Comparison of ENCODE assay signal across 9 cellular contexts in the genomic region with DNA sequence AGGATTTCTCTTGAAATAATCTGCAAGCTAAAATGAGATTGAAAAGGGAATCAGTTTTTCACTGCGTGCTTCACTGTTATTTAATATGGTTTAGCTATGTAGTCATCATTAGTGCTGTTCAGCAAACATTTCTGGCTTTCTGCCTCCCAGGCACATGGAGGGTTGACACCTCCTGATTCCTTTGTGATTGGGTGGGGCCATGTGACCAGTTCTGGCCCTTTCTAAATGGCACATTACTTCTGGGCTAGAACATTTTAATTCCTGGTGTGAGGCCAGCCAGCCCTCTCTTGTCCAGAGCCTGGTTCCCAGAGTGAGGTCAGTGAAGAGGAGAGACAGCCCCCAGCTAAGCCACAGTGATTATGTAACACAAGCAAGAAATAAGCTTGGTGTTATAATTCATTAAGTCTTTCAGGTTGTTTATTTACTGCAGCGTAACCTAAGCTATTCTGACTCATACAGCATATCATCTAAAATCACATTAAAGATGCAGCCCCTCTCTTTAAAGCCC. TPM values are rescaled to one million over a fixed set of nuclear protein-coding genes. Genes with fewer than 3 reads are reported as not detected.
DNase-seq lines count a peak whose midpoint lies in the region; ATAC-seq lines count a peak whose summit lies in the region.
"Had no signal": no experiment of that assay in that cellular context is flagged by ENCODE, and none has a peak within 500 bp of the region (broad histone marks: within the 10 kb centered on the region; RNA-seq: fewer than 3 reads in every experiment).

No MANE protein-coding gene starts in this region.

- POLR2A ChIA-PET in activated CD8-positive, alpha-beta T cell treated with anti-CD3 and anti-CD28 coated beads, Interleukin-2, amount 10 ng/mL, durations not matched to agents 7 days and 5 days (lab: Charles Lee), result interaction anchor here (0.8 to 1.0 kb wide), 2 partner anchors 63 to 622 kb away, joined by 4 read pairs; no protein-coding TSS in a partner anchor

- CTCF ChIA-PET in activated CD8-positive, alpha-beta T cell treated with anti-CD3 and anti-CD28 coated beads, Interleukin-2, amount 10 ng/mL, durations not matched to agents 7 days and 5 days (lab: Charles Lee), result interaction anchor here (0.6 to 0.9 kb wide), 2 partner anchors 14 to 29 kb away, joined by 3 read pairs; no protein-coding TSS in a partner anchor

- ATAC-seq in activated CD8-positive, alpha-beta T cell treated with anti-CD3 and anti-CD28 coated beads, Interleukin-2, amount 10 ng/mL, durations not matched to agents 7 days and 5 days, result no peak
- ATAC-seq in GM19397 (IDR thresholded peaks at IDR 0.05; ENCODE audit: unreplicated experiment), result no peak

- H3K4me1 Mint-ChIP-seq in activated CD8-positive, alpha-beta T cell treated with anti-CD3 and anti-CD28 coated beads, Interleukin-2, amount 10 ng/mL, durations not matched to agents 7 days and 5 days (ENCODE audit: low read depth), result no peaks in the 10 kb centered on the region
- H3K4me1 Mint-ChIP-seq: activated naive CD4-positive, alpha-beta T cell treated with anti-CD3 and anti-CD28 coated beads, Interleukin-2, amount 50 U/mL, for 24 hours had no signal

- no peak overlapping the region for H3K27ac Mint-ChIP-seq in activated CD8-positive, alpha-beta T cell treated with anti-CD3 and anti-CD28 coated beads, Interleukin-2, amount 10 ng/mL, durations not matched to agents 7 days and 5 days
- H3K27ac Mint-ChIP-seq: activated naive CD4-positive, alpha-beta T cell treated with anti-CD3 and anti-CD28 coated beads, Interleukin-2, amount 50 U/mL, for 24 hours had no signal

- no peaks in the 10 kb centered on the region for H3K36me3 Mint-ChIP-seq in activated CD8-positive, alpha-beta T cell treated with anti-CD3 and anti-CD28 coated beads, Interleukin-2, amount 10 ng/mL, durations not matched to agents 7 days and 5 days (ENCODE audit: low read depth)
- H3K36me3 Mint-ChIP-seq: activated naive CD4-positive, alpha-beta T cell treated with anti-CD3 and anti-CD28 coated beads, Interleukin-2, amount 50 U/mL, for 24 hours had no signal

- no peaks in the 10 kb centered on the region for H3K9me3 Mint-ChIP-seq in activated CD8-positive, alpha-beta T cell treated with anti-CD3 and anti-CD28 coated beads, Interleukin-2, amount 10 ng/mL, durations not matched to agents 7 days and 5 days (ENCODE audit: insufficient read depth)
- H3K9me3 Mint-ChIP-seq: activated naive CD4-positive, alpha-beta T cell treated with anti-CD3 and anti-CD28 coated beads, Interleukin-2, amount 50 U/mL, for 24 hours had no signal

- intact Hi-C loops in head of caudate nucleus (cut with DNase I), result no loop called here

- H3K4me3 Mint-ChIP-seq in activated CD8-positive, alpha-beta T cell treated with anti-CD3 and anti-CD28 coated beads, Interleukin-2, amount 10 ng/mL, durations not matched to agents 7 days and 5 days, result no peak overlapping the region
- H3K4me3 Mint-ChIP-seq: activated naive CD4-positive, alpha-beta T cell treated with anti-CD3 and anti-CD28 coated beads, Interleukin-2, amount 50 U/mL, for 24 hours had no signal

- DNase-seq in G401 (ENCODE audit: low spot score), result peak; percentile 67
- DNase-seq in SW480 (ENCODE audit: low spot score), result peak; percentile 47
- peak in 37 of 42 donors; percentile 19 to 85 (median 57) for DNase-seq in head of caudate nucleus
- DNase-seq in putamen (ENCODE audit: low spot score), result peak; percentile 77
- DNase-seq in NCI-H774 (lab: John Stamatoyannopoulos, UW), result no peak
- DNase-seq in activated CD8-positive, alpha-beta T cell treated with anti-CD3 and anti-CD28 coated beads, Interleukin-2, amount 10 ng/mL, durations not matched to agents 7 days and 5 days, result no peak
- DNase-seq in GM19238 (ENCODE audit: insufficient read length, low spot score), result no peak

- in situ Hi-C loops in G401 (cut with HindIII; ENCODE audit: low sequenced_read_pairs), result no loop called here

- peaks cover 7% of the 10 kb centered on the region for H3K27me3 Mint-ChIP-seq in activated CD8-positive, alpha-beta T cell treated with anti-CD3 and anti-CD28 coated beads, Interleukin-2, amount 10 ng/mL, durations not matched to agents 7 days and 5 days (ENCODE audit: low read depth)
- H3K27me3 Mint-ChIP-seq: activated naive CD4-positive, alpha-beta T cell treated with anti-CD3 and anti-CD28 coated beads, Interleukin-2, amount 50 U/mL, for 24 hours had no signal

RNA-seq across cellular contexts. Expression of gene ARSI, which starts 17.4 kb away (rescaled TPM):
- 89.2 and 100 TPM in 2 replicates for total RNA-seq in G401 (2014; rRNA removed; shearing (Covaris generic))
- not detected for total RNA-seq in activated CD8-positive, alpha-beta T cell treated with anti-CD3 and anti-CD28 coated beads, Interleukin-2, amount 10 ng/mL, durations not matched to agents 7 days and 5 days

RNA-seq across cellular contexts. Expression of gene CAMK2A, which starts 30.5 kb away (rescaled TPM):
- 0.06 and 0.31 TPM in 2 replicates for total RNA-seq in G401 (2014; rRNA removed; shearing (Covaris generic))
- total RNA-seq in activated CD8-positive, alpha-beta T cell treated with anti-CD3 and anti-CD28 coated beads, Interleukin-2, amount 10 ng/mL, durations not matched to agents 7 days and 5 days, result not detected

RNA-seq across cellular contexts. Expression of gene TCOF1, which starts 37.4 kb away (rescaled TPM):
- total RNA-seq in G401 (2014; rRNA removed; shearing (Covaris generic)), result 78.5 and 94.9 TPM in 2 replicates
- total RNA-seq in activated CD8-positive, alpha-beta T cell treated with anti-CD3 and anti-CD28 coated beads, Interleukin-2, amount 10 ng/mL, durations not matched to agents 7 days and 5 days, result 10 to 100 TPM; 79.0 to 81.3 TPM

Comparison
In these comparisons a context has a peak if more than half of its experiments do, and no peak if none do; other contexts are left out.
1. DNase-seq: peak in G401 (single experiment), SW480 (single experiment), head of caudate nucleus (37 of 42) and putamen (single experiment); none in NCI-H774 (single experiment), activated CD8-positive, alpha-beta T cell treated with anti-CD3 and anti-CD28 coated beads, Interleukin-2, amount 10 ng/mL, durations not matched to agents 7 days and 5 days (single experiment) and GM19238 (single experiment).
2. RNA of gene ARSI, which starts 17.4 kb away (total RNA-seq): 89.2 to 100 TPM in G401; not detected in activated CD8-positive, alpha-beta T cell treated with anti-CD3 and anti-CD28 coated beads, Interleukin-2, amount 10 ng/mL, durations not matched to agents 7 days and 5 days; every median in the first group is over 10 times any median in the second.